In genomic region chr6:38599261-38599660, GRCh38 we compare ENCODE assay signal across 16 cellular contexts. TPM values are rescaled to one million over a fixed set of nuclear protein-coding genes. Genes with fewer than 3 reads are reported as not detected.
DNase-seq lines count a peak whose midpoint lies in the region; ATAC-seq and TF ChIP-seq lines count a peak whose summit lies in the region.
"Had no signal": no experiment of that assay in that cellular context is flagged by ENCODE, and none has a peak within 500 bp of the region (broad histone marks: within the 10 kb centered on the region; RNA-seq: fewer than 3 reads in every experiment).

No MANE protein-coding gene starts in this region.

- H3K27me3 ChIP-seq in left lung (no peaks in the 10 kb centered on the region), upper lobe of left lung (no peaks in the 10 kb centered on the region), right lobe of liver (no peaks in the 10 kb centered on the region)
- H3K27me3 ChIP-seq: BLaER1 treated with 17β-estradiol and CSF1 and Interleukin-3, amounts not matched to agents 10 nM and 100 nM had no signal

- TF ChIP-seq EP300 in upper lobe of left lung (IDR thresholded peaks at IDR 0.05) = no peak

- ATAC-seq in left lung = peak; percentile 63
- peak in 1 of 2 donors; percentile 49 for ATAC-seq in upper lobe of left lung (ENCODE audit: low FRiP score in 2 of 2)
- no peak for ATAC-seq in right lobe of liver
- ATAC-seq in GM19397 (IDR thresholded peaks at IDR 0.05; ENCODE audit: unreplicated experiment) = no peak
- ATAC-seq: GM23338 had no signal

- peak; percentile 22 for DNase-seq in DMS79 treated with DMSO at 0.1 percent for 48 hours (lab: John Stamatoyannopoulos, UW)
- DNase-seq in NCI-H2029 treated with DMSO at 0.1 percent for 48 hours (lab: John Stamatoyannopoulos, UW) = peak; percentile 65
- DNase-seq in left lung = peak in 1 of 2 donors; percentile 60
- DNase-seq in upper lobe of left lung = peak in 1 of 2 donors; percentile 51
- DNase-seq in SHP77 treated with DMSO at 0.1 percent for 48 hours (lab: John Stamatoyannopoulos, UW) = no peak
- DNase-seq in right lobe of liver = no peak
- DNase-seq: ACHN; Calu3; CD4-positive, CD25-positive, alpha-beta regulatory T cell; DMS 273 treated with DMSO at 0.1 percent for 48 hours; EL; H7 had no signal

- 64 to 76% methylated on average over 5 of the region's 5 CpGs for WGBS in upper lobe of left lung, 2 donors
- 92% methylated on average over 5 of the region's 5 CpGs for WGBS in right lobe of liver (ENCODE audit: insufficient coverage, low coverage, low lambda C conversion rate, missing lambda C conversion rate)

- H3K4me3 ChIP-seq in left lung (no peak overlapping the region), upper lobe of left lung (no peak overlapping the region), right lobe of liver (no peak overlapping the region)
- H3K4me3 ChIP-seq: BLaER1 treated with 17β-estradiol and CSF1 and Interleukin-3, amounts not matched to agents 10 nM and 100 nM; GM23338 had no signal

- TF ChIP-seq POLR2A in upper lobe of left lung (IDR thresholded peaks at IDR 0.05) (peak in 1 of 4 donors; percentile 23), right lobe of liver (IDR thresholded peaks at IDR 0.05) (no peak)

- H3K36me3 ChIP-seq in left lung (no peaks in the 10 kb centered on the region), upper lobe of left lung (no peaks in the 10 kb centered on the region), right lobe of liver (no peaks in the 10 kb centered on the region)

- H3K9me3 ChIP-seq in left lung = no peaks in the 10 kb centered on the region
- no peaks in the 10 kb centered on the region for H3K9me3 ChIP-seq in upper lobe of left lung
- no peaks in the 10 kb centered on the region for H3K9me3 ChIP-seq in right lobe of liver
- H3K9me3 ChIP-seq: BLaER1 treated with 17β-estradiol and CSF1 and Interleukin-3, amounts not matched to agents 10 nM and 100 nM had no signal

- intact Hi-C loops in left lung (cut with DNase I) = no loop called here
- intact Hi-C loops in right lobe of liver (cut with DNase I) = no loop called here

- H3K27ac ChIP-seq in left lung = peak overlapping the region; percentile 20 to 71
- H3K27ac ChIP-seq in upper lobe of left lung = peak overlapping the region in 3 of 4 donors; percentile 6 to 37 (median 23)
- H3K27ac ChIP-seq in right lobe of liver = no peak overlapping the region
- H3K27ac ChIP-seq: BLaER1 treated with 17β-estradiol and CSF1 and Interleukin-3, amounts not matched to agents 10 nM and 100 nM; HL-60 had no signal

- no peak for TF ChIP-seq CTCF in left lung (IDR thresholded peaks at IDR 0.05)
- TF ChIP-seq CTCF in upper lobe of left lung (IDR thresholded peaks at IDR 0.05) = no peak
- TF ChIP-seq CTCF in right lobe of liver (IDR thresholded peaks at IDR 0.05) = no peak

- H3K4me1 ChIP-seq in left lung (no peaks in the 10 kb centered on the region), upper lobe of left lung (peaks cover 0 to 19% (median 7%) of the 10 kb centered on the region in 4 donors), right lobe of liver (no peaks in the 10 kb centered on the region)
- H3K4me1 ChIP-seq: BLaER1 treated with 17β-estradiol and CSF1 and Interleukin-3, amounts not matched to agents 10 nM and 100 nM had no signal

RNA-seq across cellular contexts. Expression of gene BTBD9, which starts 40.5 kb away (rescaled TPM):
- total RNA-seq in left lung (10 to 100 TPM; 42.3 to 44.0 TPM), upper lobe of left lung (10 to 100 TPM; 18.2 to 60.8 (median 44.9) TPM), right lobe of liver (1 to 10 TPM; 4.5 to 7.5 (median 5.7) TPM)

Comparison
In these comparisons a context has a peak if more than half of its experiments do, and no peak if none do; other contexts are left out.
1. DNase-seq: peak in DMS79 treated with DMSO at 0.1 percent for 48 hours (single experiment) and NCI-H2029 treated with DMSO at 0.1 percent for 48 hours (single experiment); none in SHP77 treated with DMSO at 0.1 percent for 48 hours (single experiment) and right lobe of liver (0 of 3).
2. H3K27ac ChIP-seq: peak in left lung (2 of 2) and upper lobe of left lung (3 of 4); none in right lobe of liver (0 of 3).